Comparison of ENCODE assay signal across 8 cellular contexts in genomic region chr11:12841946-12842630, GRCh38.
DNase-seq lines count a peak whose midpoint lies in the region; ATAC-seq and TF ChIP-seq lines count a peak whose summit lies in the region.

No MANE protein-coding gene starts in this region.

- H3K27me3 Mint-ChIP-seq in activated CD8-positive, alpha-beta T cell treated with anti-CD3 and anti-CD28 coated beads for 36 hours: peaks cover 13% of the 10 kb centered on the region
- H3K27me3 Mint-ChIP-seq in CD4-positive, alpha-beta memory T cell: peaks cover 12 to 13% of the 10 kb centered on the region in 2 donors

- ATAC-seq in activated CD8-positive, alpha-beta T cell treated with anti-CD3 and anti-CD28 coated beads for 36 hours: no peak
- ATAC-seq in left lung: peak; percentile 58
- no peak for ATAC-seq in GM18870 (IDR thresholded peaks at IDR 0.05; ENCODE audit: unreplicated experiment)

- intact Hi-C loops in activated CD8-positive, alpha-beta T cell treated with anti-CD3 and anti-CD28 coated beads for 36 hours (cut with micrococcal nuclease): no loop called here
- intact Hi-C loops in left lung (cut with DNase I): no loop called here
- intact Hi-C loops in CD4-positive, alpha-beta memory T cell (cut with micrococcal nuclease): no loop called here

- H3K4me1 Mint-ChIP-seq in activated CD8-positive, alpha-beta T cell treated with anti-CD3 and anti-CD28 coated beads for 36 hours (ENCODE audit: low read depth): peaks cover 2% of the 10 kb centered on the region
- peaks cover 6 to 14% (median 7%) of the 10 kb centered on the region in 4 donors for H3K4me1 Mint-ChIP-seq in CD4-positive, alpha-beta memory T cell

- 63% methylated on average over 9 of the region's 9 CpGs for WGBS in HUES64

- no peaks in the 10 kb centered on the region for H3K9me3 Mint-ChIP-seq in activated CD8-positive, alpha-beta T cell treated with anti-CD3 and anti-CD28 coated beads for 36 hours
- peaks cover 0 to 4% (median 0%) of the 10 kb centered on the region in 8 donors for H3K9me3 Mint-ChIP-seq in CD4-positive, alpha-beta memory T cell

- H3K9ac ChIP-seq in HUES64 (ENCODE audit: low read depth, low read length): no peak overlapping the region

- peaks cover 69% of the 10 kb centered on the region for H3K4me1 ChIP-seq in HUES64 (ENCODE audit: insufficient read depth, low read length)
- peaks cover 19 to 23% of the 10 kb centered on the region in 2 donors for H3K4me1 ChIP-seq in left lung
- peaks cover 5% of the 10 kb centered on the region for H3K4me1 ChIP-seq in CD4-positive, alpha-beta memory T cell (ENCODE audit: insufficient read depth, low read length)

- TF ChIP-seq CTCF in activated CD8-positive, alpha-beta T cell treated with anti-CD3 and anti-CD28 coated beads for 36 hours (IDR thresholded peaks at IDR 0.05): no peak
- TF ChIP-seq CTCF in left lung (IDR thresholded peaks at IDR 0.05): no peak

- DNase-seq in DMS 273 (lab: John Stamatoyannopoulos, UW; ENCODE audit: unreplicated experiment) (peak; percentile 73), left lung (no peak), T-helper 1 cell (no peak), NCI-H1930 (lab: John Stamatoyannopoulos, UW) (no peak)
- DNase-seq in activated CD8-positive, alpha-beta T cell treated with anti-CD3 and anti-CD28 coated beads for 36 hours: peak; percentile 3
- DNase-seq in CD4-positive, alpha-beta memory T cell: no peak

- no peaks in the 10 kb centered on the region for H3K27me3 ChIP-seq in HUES64 (ENCODE audit: insufficient read depth, low read length)
- H3K27me3 ChIP-seq in left lung: no peaks in the 10 kb centered on the region
- H3K27me3 ChIP-seq in CD4-positive, alpha-beta memory T cell (ENCODE audit: insufficient read depth, low read length): no peaks in the 10 kb centered on the region

- H3K9me3 ChIP-seq in HUES64 (ENCODE audit: insufficient read depth, low read depth, low read length) (no peaks in the 10 kb centered on the region), left lung (no peaks in the 10 kb centered on the region)
- H3K9me3 ChIP-seq in CD4-positive, alpha-beta memory T cell (ENCODE audit: control insufficient read depth in 1 of 2, low read length in 2 of 2): no peaks in the 10 kb centered on the region

- H3K27ac Mint-ChIP-seq in activated CD8-positive, alpha-beta T cell treated with anti-CD3 and anti-CD28 coated beads for 36 hours: no peak overlapping the region
- H3K27ac Mint-ChIP-seq in CD4-positive, alpha-beta memory T cell: no peak overlapping the region

- H3K36me3 ChIP-seq in HUES64 (ENCODE audit: insufficient read depth, low read length) (no peaks in the 10 kb centered on the region), left lung (no peaks in the 10 kb centered on the region)
- H3K36me3 ChIP-seq in CD4-positive, alpha-beta memory T cell (ENCODE audit: insufficient read depth, low read length): no peaks in the 10 kb centered on the region

- H3K4me3 Mint-ChIP-seq in activated CD8-positive, alpha-beta T cell treated with anti-CD3 and anti-CD28 coated beads for 36 hours: no peak overlapping the region
- peak overlapping the region in 1 of 8 donors; percentile 4 for H3K4me3 Mint-ChIP-seq in CD4-positive, alpha-beta memory T cell

- no peaks in the 10 kb centered on the region for H3K36me3 Mint-ChIP-seq in activated CD8-positive, alpha-beta T cell treated with anti-CD3 and anti-CD28 coated beads for 36 hours (ENCODE audit: low read depth)
- no peaks in the 10 kb centered on the region for H3K36me3 Mint-ChIP-seq in CD4-positive, alpha-beta memory T cell

- H3K4me3 ChIP-seq in HUES64 (ENCODE audit: low read length): no peak overlapping the region
- no peak overlapping the region for H3K4me3 ChIP-seq in left lung
- H3K4me3 ChIP-seq in CD4-positive, alpha-beta memory T cell (ENCODE audit: low read length in 2 of 2): no peak overlapping the region

- POLR2A ChIA-PET in activated CD8-positive, alpha-beta T cell treated with anti-CD3 and anti-CD28 coated beads for 36 hours (lab: Charles Lee): no interaction called here
- POLR2A ChIA-PET in CD4-positive, alpha-beta memory T cell (lab: Charles Lee; ENCODE audit: partially characterized antibody): no interaction called here

- H3K27ac ChIP-seq in HUES64 (ENCODE audit: low read depth, low read length) (peak overlapping the region; percentile 54), left lung (peak overlapping the region in 1 of 2 donors; percentile 31)
- H3K27ac ChIP-seq in CD4-positive, alpha-beta memory T cell (ENCODE audit: low read depth, low read length): no peak overlapping the region

- CTCF ChIA-PET in activated CD8-positive, alpha-beta T cell treated with anti-CD3 and anti-CD28 coated beads for 36 hours (lab: Charles Lee): no interaction called here
- CTCF ChIA-PET in CD4-positive, alpha-beta memory T cell (lab: Charles Lee; ENCODE audit: partially characterized antibody): interaction anchor here (1.3 kb wide), 1 partner anchor 47 kb away, joined by 3 read pairs; no protein-coding TSS in a partner anchor

Comparison
In these comparisons a context has a peak if more than half of its experiments do, and no peak if none do; other contexts are left out.
1. DNase-seq: peak in DMS 273 (single experiment) and activated CD8-positive, alpha-beta T cell treated with anti-CD3 and anti-CD28 coated beads for 36 hours (single experiment); none in left lung (0 of 2), T-helper 1 cell (0 of 5), CD4-positive, alpha-beta memory T cell (0 of 5) and NCI-H1930 (0 of 2).